ENCODE assay signal across 1 cellular context in the genomic region with DNA sequence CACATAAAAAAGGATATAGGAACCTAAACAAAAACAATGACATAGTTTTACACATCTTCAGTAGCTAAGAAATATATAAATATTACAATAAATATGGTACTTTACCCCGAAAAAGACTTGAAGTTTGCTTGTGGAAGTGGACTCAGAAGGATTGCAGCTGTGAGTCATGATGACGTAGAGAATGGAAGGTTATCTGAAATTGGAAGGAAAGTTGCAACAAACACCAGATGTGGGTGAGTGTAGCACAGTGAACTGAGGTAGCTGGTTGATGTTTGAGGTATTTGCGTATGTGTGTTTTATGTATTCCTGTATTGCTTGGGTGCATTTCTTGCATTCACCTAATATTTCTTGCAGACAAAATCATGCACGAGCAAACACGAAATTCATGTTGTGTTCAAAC.
TF ChIP-seq lines count a peak whose summit lies in the region.

No MANE protein-coding gene starts in this region.

TF ChIP-seq in IMR-90, 13 proteins besides CTCF, POLR2A, EP300 and RAD21 (continued from another document):
- peak; percentile 81 for TF ChIP-seq FOS (IDR thresholded peaks at IDR 0.05; ENCODE audit: low read depth, low read length)
